Comparison of ENCODE assay signal across 19 cellular contexts in genomic region chr12:110592078-110592477, GRCh38. TPM values are rescaled to one million over a fixed set of nuclear protein-coding genes. Genes with fewer than 3 reads are reported as not detected.
DNase-seq lines count a peak whose midpoint lies in the region; ATAC-seq, FAIRE-seq and TF ChIP-seq lines count a peak whose summit lies in the region.
"Had no signal": no experiment of that assay in that cellular context is flagged by ENCODE, and none has a peak within 500 bp of the region (broad histone marks: within the 10 kb centered on the region; RNA-seq: fewer than 3 reads in every experiment).

No MANE protein-coding gene starts in this region.

- no peaks in the 10 kb centered on the region for H3K36me3 ChIP-seq in OCI-LY1 (ENCODE audit: insufficient read depth, low read length)
- no peaks in the 10 kb centered on the region for H3K36me3 ChIP-seq in kidney (ENCODE audit: control insufficient read depth in 1 of 2, insufficient read depth in 2 of 2, low read length in 2 of 2)
- H3K36me3 ChIP-seq in pancreas = no peaks in the 10 kb centered on the region
- H3K36me3 ChIP-seq: brain microvascular endothelial cell had no signal

- no peak overlapping the region for H3K4me2 ChIP-seq in OCI-LY1 (ENCODE audit: low read length)

- peak overlapping the region; percentile 96 for H3K27ac Mint-ChIP-seq in CD4-positive, alpha-beta T cell
- H3K27ac Mint-ChIP-seq in activated T-cell treated with anti-CD3 and anti-CD28 coated beads, Interleukin-2, amount 50 U/mL, for 24 hours = no peak overlapping the region
- H3K27ac Mint-ChIP-seq: activated CD8-positive, alpha-beta T cell treated with anti-CD3 and anti-CD28 coated beads, Interleukin-2, amount 10 ng/mL, durations not matched to agents 7 days and 5 days had no signal

- H3K4me1 ChIP-seq in OCI-LY1 (ENCODE audit: insufficient read depth, low read length, severe bottlenecking) = peaks cover 18% of the 10 kb centered on the region
- peaks cover 13 to 16% of the 10 kb centered on the region in 2 donors for H3K4me1 ChIP-seq in kidney (ENCODE audit: control insufficient read depth in 1 of 2, insufficient read depth in 1 of 2, low read depth in 1 of 2, low read length in 2 of 2)
- H3K4me1 ChIP-seq in pancreas = peaks cover 10 to 18% (median 13%) of the 10 kb centered on the region in 3 donors

- no peaks in the 10 kb centered on the region for H3K36me3 Mint-ChIP-seq in CD4-positive, alpha-beta T cell (ENCODE audit: low read depth)
- no peaks in the 10 kb centered on the region for H3K36me3 Mint-ChIP-seq in activated T-cell treated with anti-CD3 and anti-CD28 coated beads, Interleukin-2, amount 50 U/mL, for 24 hours (ENCODE audit: low read depth)

- no peaks in the 10 kb centered on the region for H3K27me3 ChIP-seq in CD4-positive, alpha-beta T cell (ENCODE audit: control insufficient read depth, insufficient read depth, low read length)
- no peaks in the 10 kb centered on the region for H3K27me3 ChIP-seq in OCI-LY1 (ENCODE audit: insufficient read depth, low read length)
- H3K27me3 ChIP-seq in pancreas = no peaks in the 10 kb centered on the region
- H3K27me3 ChIP-seq: brain microvascular endothelial cell had no signal

- no peaks in the 10 kb centered on the region for H3K9me2 ChIP-seq in OCI-LY1 (ENCODE audit: low read depth, low read length)

- FAIRE-seq in kidney (lab: Jason Lieb, UNC) (no peak), pancreas (lab: Jason Lieb, UNC) (no peak)

- intact Hi-C loops in CD4-positive, alpha-beta T cell (cut with DNase I, micrococcal nuclease) = no loop called here
- intact Hi-C loops in kidney (cut with DNase I) (no loop called here), pancreas (cut with DNase I) (loop anchor here in 2 of 3 donors (10.0 kb wide), 2 partner anchors 47 to 77 kb away; no protein-coding TSS in a partner anchor)

- H4K20me1 ChIP-seq in OCI-LY1 (ENCODE audit: insufficient read depth, low read length) = no peaks in the 10 kb centered on the region

- H3K27ac ChIP-seq in CD4-positive, alpha-beta T cell (ENCODE audit: low read depth, low read length) = peak overlapping the region; percentile 68
- H3K27ac ChIP-seq in OCI-LY1 (ENCODE audit: low read depth, low read length, poor library complexity, severe bottlenecking) (peak overlapping the region; percentile 78), kidney (ENCODE audit: low read depth in 2 of 2, low read length in 2 of 2) (peak overlapping the region; percentile 88 to 93), pancreas (peak overlapping the region in 3 of 4 donors; percentile 8 to 74 (median 66))
- H3K27ac ChIP-seq: brain microvascular endothelial cell had no signal

- H3K4me1 Mint-ChIP-seq in CD4-positive, alpha-beta T cell (ENCODE audit: low read depth) = peaks cover 25% of the 10 kb centered on the region
- H3K4me1 Mint-ChIP-seq in activated T-cell treated with anti-CD3 and anti-CD28 coated beads, Interleukin-2, amount 50 U/mL, for 24 hours (ENCODE audit: low read depth) = peaks cover 23% of the 10 kb centered on the region

- no peak overlapping the region for H3K4me3 Mint-ChIP-seq in CD4-positive, alpha-beta T cell
- no peak overlapping the region for H3K4me3 Mint-ChIP-seq in activated T-cell treated with anti-CD3 and anti-CD28 coated beads, Interleukin-2, amount 50 U/mL, for 24 hours
- H3K4me3 Mint-ChIP-seq: activated CD8-positive, alpha-beta T cell treated with anti-CD3 and anti-CD28 coated beads, Interleukin-2, amount 10 ng/mL, durations not matched to agents 7 days and 5 days; neural crest cell had no signal

- H3K9me3 ChIP-seq in CD4-positive, alpha-beta T cell (ENCODE audit: control insufficient read depth, low read length) = no peaks in the 10 kb centered on the region
- H3K9me3 ChIP-seq in OCI-LY1 (ENCODE audit: low read length) (no peaks in the 10 kb centered on the region), kidney (ENCODE audit: control insufficient read depth in 1 of 2, low read length in 2 of 2) (no peaks in the 10 kb centered on the region), pancreas (no peaks in the 10 kb centered on the region)

- CTCF ChIA-PET in CD4-positive, alpha-beta T cell (lab: Charles Lee) = interaction anchor here (1.2 to 3.3 kb wide), 3 partner anchors 9 to 40 kb away, joined by 3 to 16 read pairs (median 12); no protein-coding TSS in a partner anchor

- ATAC-seq in CD4-positive, alpha-beta T cell (ENCODE audit: poor library complexity) = no peak
- ATAC-seq in pancreas = peak in 2 of 4 donors; percentile 9 to 40
- ATAC-seq in HG02973 (IDR thresholded peaks at IDR 0.05; ENCODE audit: unreplicated experiment) = no peak
- ATAC-seq: activated CD8-positive, alpha-beta T cell treated with anti-CD3 and anti-CD28 coated beads, Interleukin-2, amount 10 ng/mL, durations not matched to agents 7 days and 5 days had no signal

- H3K9ac ChIP-seq in OCI-LY1 (ENCODE audit: low read length) (no peak overlapping the region), kidney (ENCODE audit: low read length in 2 of 2) (peak overlapping the region; percentile 10 to 66)

- no peak overlapping the region for H3K4me3 ChIP-seq in OCI-LY1 (ENCODE audit: low read depth, low read length, poor library complexity, severe bottlenecking)
- peak overlapping the region in 1 of 2 donors; percentile 37 for H3K4me3 ChIP-seq in kidney (ENCODE audit: low read length in 2 of 2)
- H3K4me3 ChIP-seq in pancreas = no peak overlapping the region

- H2AFZ ChIP-seq in OCI-LY1 (ENCODE audit: low read length) = no peak overlapping the region

- H3K79me2 ChIP-seq in OCI-LY1 (ENCODE audit: insufficient read depth, low read length) = no peaks in the 10 kb centered on the region

- POLR2A ChIA-PET in CD4-positive, alpha-beta T cell (lab: Charles Lee) = interaction anchor here (1.0 to 2.0 kb wide), 3 partner anchors 13 to 124 kb away, joined by 3 to 8 read pairs (median 6); partner anchors contain the start of genes FAM216A and GPN3

- peaks cover 2% of the 10 kb centered on the region for H3K9me3 Mint-ChIP-seq in CD4-positive, alpha-beta T cell
- H3K9me3 Mint-ChIP-seq in activated T-cell treated with anti-CD3 and anti-CD28 coated beads, Interleukin-2, amount 50 U/mL, for 24 hours = no peaks in the 10 kb centered on the region
- H3K9me3 Mint-ChIP-seq: neural crest cell had no signal

- no peaks in the 10 kb centered on the region for H3K27me3 Mint-ChIP-seq in CD4-positive, alpha-beta T cell
- H3K27me3 Mint-ChIP-seq in activated T-cell treated with anti-CD3 and anti-CD28 coated beads, Interleukin-2, amount 50 U/mL, for 24 hours = no peaks in the 10 kb centered on the region

- TF ChIP-seq CTCF in CD4-positive, alpha-beta T cell (IDR thresholded peaks at IDR 0.05) = no peak
- TF ChIP-seq CTCF in OCI-LY1 (IDR thresholded peaks at IDR 0.05; ENCODE audit: low read length) (no peak), kidney (IDR thresholded peaks at IDR 0.05; ENCODE audit: borderline replicate concordance, extremely low read depth, insufficient read depth) (no peak), pancreas (IDR thresholded peaks at IDR 0.05) (no peak)

- WGBS in pancreas, 2 donors = 43 to 55% methylated on average over 5 of the region's 5 CpGs

- 0 out of 2 replicates have a peak, but pooled peaks cover 3% of the 10 kb centered on the region for H3F3A ChIP-seq in OCI-LY1 (ENCODE audit: insufficient read depth, low read length)

- DNase-seq in CD4-positive, alpha-beta T cell = no peak
- DNase-seq in kidney (no peak), pancreas (no peak), NCI-H1930 (lab: John Stamatoyannopoulos, UW) (no peak), RPMI8226 (no peak)
- no peak for DNase-seq in activated T-cell treated with anti-CD3 and anti-CD28 coated beads, Interleukin-2, amount 50 U/mL, for 24 hours
- DNase-seq: activated CD8-positive, alpha-beta T cell treated with anti-CD3 and anti-CD28 coated beads, Interleukin-2, amount 10 ng/mL, durations not matched to agents 7 days and 5 days; activated gamma-delta T cell treated with Interleukin-2 at 50 U/mL for 16 hours; brain microvascular endothelial cell; DMS79; GOT3; NCI-H1048; NCI-H2171 treated with DMSO at 0.1 percent for 48 hours; NK-92 treated with Interleukin-12 subunit alpha and Interleukin-12 subunit beta, amount 100 ng/mL, for 24 hours; SHP77 treated with DMSO at 0.1 percent for 48 hours; T1000 had no signal

RNA-seq across cellular contexts. Expression of gene PPTC7, which starts 9.0 kb away (rescaled TPM):
- total RNA-seq in CD4-positive, alpha-beta T cell = 10 to 100 TPM; 53.8 to 54.8 TPM
- total RNA-seq in kidney (27.9 TPM), pancreas (1 to 10 TPM; 4.6 to 9.0 (median 6.2) TPM)
- polyA plus RNA-seq in kidney (ENCODE audit: insufficient read depth, low read depth, low replicate concordance) (10.0 TPM), pancreas (1 to 10 TPM; 2.2 to 5.8 TPM)

RNA-seq across cellular contexts. Expression of gene TCTN1, which starts 21.9 kb away (rescaled TPM):
- 1 to 10 TPM; 5.0 to 5.5 TPM for total RNA-seq in CD4-positive, alpha-beta T cell
- 76.9 TPM for total RNA-seq in kidney
- 71.2 TPM for polyA plus RNA-seq in kidney (ENCODE audit: insufficient read depth, low read depth, low replicate concordance)
- 10 to 100 TPM; 14.7 to 25.3 (median 17.6) TPM for total RNA-seq in pancreas
- 10 to 100 TPM; 31.0 to 54.5 TPM for polyA plus RNA-seq in pancreas

Comparison
In these comparisons a context has a peak if more than half of its experiments do, and no peak if none do; other contexts are left out.
1. intact Hi-C loops: an anchor here in pancreas (10.0 kb wide); none called in CD4-positive, alpha-beta T cell and kidney.